Comparison of ENCODE assay signal across 1 cellular context in the genomic region with DNA sequence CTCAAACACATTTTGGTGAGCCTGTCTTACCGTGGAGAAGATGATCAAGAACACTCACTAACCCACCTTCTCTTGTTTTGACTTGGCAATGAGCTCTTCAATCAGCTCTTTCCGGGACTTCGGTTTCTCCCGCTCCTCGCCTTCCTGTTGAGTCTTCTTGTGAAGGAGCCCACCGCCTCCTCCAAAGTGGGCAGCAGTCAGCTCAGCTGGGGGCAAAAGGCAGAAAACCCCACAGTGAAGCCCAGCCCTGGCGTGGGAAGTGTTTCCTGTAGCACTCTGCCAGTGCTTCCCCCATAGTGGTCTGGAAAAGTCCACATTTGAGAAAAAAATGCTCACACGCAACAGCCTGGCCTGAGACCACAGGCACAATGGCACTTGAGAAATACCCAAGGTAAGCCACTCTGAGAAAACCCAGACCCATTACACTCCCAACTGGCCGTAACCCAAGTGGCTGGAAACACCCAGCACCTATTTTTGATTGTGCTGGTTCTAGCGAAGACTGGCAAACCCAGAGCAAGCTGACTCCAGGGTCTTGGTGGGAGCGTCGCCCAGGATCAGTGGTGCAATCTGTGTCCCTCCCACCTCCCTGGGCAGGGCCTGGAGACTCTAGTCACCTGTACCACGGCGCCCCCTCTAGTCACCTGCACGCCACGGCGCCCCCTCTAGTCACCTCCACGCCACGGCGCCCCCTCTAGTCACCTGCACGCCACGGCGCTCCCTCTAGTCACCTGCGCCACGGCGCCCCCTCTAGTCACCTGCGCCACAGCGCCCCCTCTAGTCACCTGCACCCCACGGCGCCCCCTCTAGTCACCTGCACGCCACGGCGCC.
TF ChIP-seq lines count a peak whose summit lies in the region.

No MANE protein-coding gene starts in this region.

TF ChIP-seq in GM12878, 131 proteins besides CTCF, POLR2A, EP300 and RAD21 (continued from another document and continues in another):
- TF ChIP-seq, protein P1, sequence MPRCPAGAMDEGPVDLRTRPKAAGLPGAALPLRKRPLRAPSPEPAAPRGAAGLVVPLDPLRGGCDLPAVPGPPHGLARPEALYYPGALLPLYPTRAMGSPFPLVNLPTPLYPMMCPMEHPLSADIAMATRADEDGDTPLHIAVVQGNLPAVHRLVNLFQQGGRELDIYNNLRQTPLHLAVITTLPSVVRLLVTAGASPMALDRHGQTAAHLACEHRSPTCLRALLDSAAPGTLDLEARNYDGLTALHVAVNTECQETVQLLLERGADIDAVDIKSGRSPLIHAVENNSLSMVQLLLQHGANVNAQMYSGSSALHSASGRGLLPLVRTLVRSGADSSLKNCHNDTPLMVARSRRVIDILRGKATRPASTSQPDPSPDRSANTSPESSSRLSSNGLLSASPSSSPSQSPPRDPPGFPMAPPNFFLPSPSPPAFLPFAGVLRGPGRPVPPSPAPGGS (IDR thresholded peaks at IDR 0.05; ENCODE audit: borderline replicate concordance, insufficient read depth, low read depth, low read length, poor library complexity, severe bottlenecking): peak; percentile 87
- TF ChIP-seq FOS (IDR thresholded peaks at IDR 0.05; ENCODE audit: borderline replicate concordance, extremely low read depth, insufficient read length): no peak
- no peak for TF ChIP-seq ASH2L (IDR thresholded peaks at IDR 0.05; ENCODE audit: borderline replicate concordance, low read depth)
- TF ChIP-seq IKZF1 (conservative IDR thresholded peaks at IDR 0.05): peak; percentile 92
- TF ChIP-seq EGR1 (IDR thresholded peaks at IDR 0.05; ENCODE audit: borderline replicate concordance in 1 of 2, low read depth in 2 of 2, low read length in 2 of 2): peak in 1 of 2 experiments; percentile 60; a peak in 1 of 3 replicates
- TF ChIP-seq KAT2A (conservative IDR thresholded peaks at IDR 0.05; ENCODE audit: control insufficient read depth, low read depth, low read length): no peak
- TF ChIP-seq FOXM1 (IDR thresholded peaks at IDR 0.05; ENCODE audit: low read depth, low read length): peak; percentile 93
- peak; percentile 70 for TF ChIP-seq BCL11A (IDR thresholded peaks at IDR 0.05; ENCODE audit: low read depth, low read length)
- TF ChIP-seq, protein P2, sequence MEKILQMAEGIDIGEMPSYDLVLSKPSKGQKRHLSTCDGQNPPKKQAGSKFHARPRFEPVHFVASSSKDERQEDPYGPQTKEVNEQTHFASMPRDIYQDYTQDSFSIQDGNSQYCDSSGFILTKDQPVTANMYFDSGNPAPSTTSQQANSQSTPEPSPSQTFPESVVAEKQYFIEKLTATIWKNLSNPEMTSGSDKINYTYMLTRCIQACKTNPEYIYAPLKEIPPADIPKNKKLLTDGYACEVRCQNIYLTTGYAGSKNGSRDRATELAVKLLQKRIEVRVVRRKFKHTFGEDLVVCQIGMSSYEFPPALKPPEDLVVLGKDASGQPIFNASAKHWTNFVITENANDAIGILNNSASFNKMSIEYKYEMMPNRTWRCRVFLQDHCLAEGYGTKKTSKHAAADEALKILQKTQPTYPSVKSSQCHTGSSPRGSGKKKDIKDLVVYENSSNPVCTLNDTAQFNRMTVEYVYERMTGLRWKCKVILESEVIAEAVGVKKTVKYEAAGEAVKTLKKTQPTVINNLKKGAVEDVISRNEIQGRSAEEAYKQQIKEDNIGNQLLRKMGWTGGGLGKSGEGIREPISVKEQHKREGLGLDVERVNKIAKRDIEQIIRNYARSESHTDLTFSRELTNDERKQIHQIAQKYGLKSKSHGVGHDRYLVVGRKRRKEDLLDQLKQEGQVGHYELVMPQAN (conservative IDR thresholded peaks at IDR 0.05): peak; percentile 16; the same call in 1 of the 2 replicates
- peak; percentile 96 for TF ChIP-seq RUNX3 (IDR thresholded peaks at IDR 0.05; ENCODE audit: low read length)
- 0 out of 2 replicates have a peak, but pooled peaks have one; percentile 26 for TF ChIP-seq RB1 (IDR thresholded peaks at IDR 0.05; ENCODE audit: borderline replicate concordance)
- TF ChIP-seq SKIL (IDR thresholded peaks at IDR 0.05; ENCODE audit: low read depth, poor library complexity, severe bottlenecking): peak; percentile 54
- peak; percentile 87 for TF ChIP-seq IKZF2 (IDR thresholded peaks at IDR 0.05)
- peak; percentile 88 for TF ChIP-seq NFIC (IDR thresholded peaks at IDR 0.05; ENCODE audit: low read depth, low read length)
- no peak for TF ChIP-seq NFXL1 (IDR thresholded peaks at IDR 0.05; ENCODE audit: borderline replicate concordance)
- TF ChIP-seq CREM (IDR thresholded peaks at IDR 0.05; ENCODE audit: low read depth): peak; percentile 63; the same call in 1 of the 2 replicates
- TF ChIP-seq ZSCAN29 (IDR thresholded peaks at IDR 0.05): no peak
- TF ChIP-seq JUNB (IDR thresholded peaks at IDR 0.05): peak; percentile 95
- peak; percentile 69 for TF ChIP-seq GATAD2B (conservative IDR thresholded peaks at IDR 0.05; ENCODE audit: low read depth)
- TF ChIP-seq PML (IDR thresholded peaks at IDR 0.05; ENCODE audit: low read length): 0 out of 2 replicates have a peak, but pooled peaks have one; percentile 78
- TF ChIP-seq ETV6 (conservative IDR thresholded peaks at IDR 0.05 in 1 of 2, IDR thresholded peaks at IDR 0.05 in 1 of 2; ENCODE audit: borderline replicate concordance in 1 of 2, low read depth in 1 of 2): peak in 1 of 2 experiments; percentile 94; a peak in 2 of 4 replicates
- TF ChIP-seq SPI1 (IDR thresholded peaks at IDR 0.05; ENCODE audit: borderline replicate concordance, insufficient read depth, low read depth, low read length): no peak
- TF ChIP-seq IRF4 (IDR thresholded peaks at IDR 0.05; ENCODE audit: low read depth, low read length): peak; percentile 92
- TF ChIP-seq RCOR1 (conservative IDR thresholded peaks at IDR 0.05; ENCODE audit: low read depth, low read length): no peak
- TF ChIP-seq RELA (IDR thresholded peaks at IDR 0.05; ENCODE audit: borderline replicate concordance, partially characterized antibody): peak; percentile 68
- peak; percentile 55; the same call in 1 of the 2 replicates for TF ChIP-seq CREB1 (IDR thresholded peaks at IDR 0.05; ENCODE audit: low read depth)
- TF ChIP-seq MTA2 (IDR thresholded peaks at IDR 0.05; ENCODE audit: low read depth): peak; percentile 49; the same call in 1 of the 2 replicates
- TF ChIP-seq NBN (IDR thresholded peaks at IDR 0.05): peak; percentile 64; the same call in 1 of the 2 replicates
- TF ChIP-seq SMARCA5 (IDR thresholded peaks at IDR 0.05): peak; percentile 58; the same call in 1 of the 2 replicates
- TF ChIP-seq ATF2 (IDR thresholded peaks at IDR 0.05; ENCODE audit: low read length): peak; percentile 71
- TF ChIP-seq BHLHE40 (IDR thresholded peaks at IDR 0.05; ENCODE audit: borderline replicate concordance in 1 of 2, low read depth in 2 of 2, low read length in 1 of 2): peak in 1 of 2 experiments; percentile 14; a peak in 2 of 4 replicates
- TF ChIP-seq REST (IDR thresholded peaks at IDR 0.05; ENCODE audit: low read depth, low read length): 0 out of 2 replicates have a peak, but pooled peaks have one; percentile 24
- no peak for TF ChIP-seq CBX3 (IDR thresholded peaks at IDR 0.05; ENCODE audit: borderline replicate concordance, low read depth)
- peak; percentile 96 for TF ChIP-seq EED (IDR thresholded peaks at IDR 0.05; ENCODE audit: low read depth)
- TF ChIP-seq POU2F2 (IDR thresholded peaks at IDR 0.05; ENCODE audit: borderline replicate concordance, low read depth, low read length): peak; percentile 49; the same call in 1 of the 3 replicates
- peak; percentile 34; the same call in 1 of the 2 replicates for TF ChIP-seq TCF7 (IDR thresholded peaks at IDR 0.05; ENCODE audit: borderline replicate concordance)
- 0 out of 2 replicates have a peak, but pooled peaks have one; percentile 29 for TF ChIP-seq PAX5 (IDR thresholded peaks at IDR 0.05; ENCODE audit: borderline replicate concordance, low read depth, low read length)
- TF ChIP-seq CBX5 (IDR thresholded peaks at IDR 0.05; ENCODE audit: low read depth): peak; percentile 26; the same call in 1 of the 2 replicates
- peak; percentile 68 for TF ChIP-seq MEF2B (IDR thresholded peaks at IDR 0.05; ENCODE audit: partially characterized antibody, poor library complexity, severe bottlenecking)
- TF ChIP-seq TCF12 (IDR thresholded peaks at IDR 0.05; ENCODE audit: low read depth, low read length): peak; percentile 27; the same call in 1 of the 2 replicates
- no peak for TF ChIP-seq ZBTB33 (IDR thresholded peaks at IDR 0.05)
- TF ChIP-seq MTA3 (IDR thresholded peaks at IDR 0.05; ENCODE audit: borderline replicate concordance, low read length): peak; percentile 80
- 0 out of 2 replicates have a peak, but pooled peaks have one; percentile 19 for TF ChIP-seq GABPA (IDR thresholded peaks at IDR 0.05; ENCODE audit: low read depth)
- no peak for TF ChIP-seq STAT3 (IDR thresholded peaks at IDR 0.05; ENCODE audit: low read depth, low read length)
- no peak for TF ChIP-seq NR2C1 (IDR thresholded peaks at IDR 0.05)
- peak; percentile 54 for TF ChIP-seq ZNF384 (IDR thresholded peaks at IDR 0.05; ENCODE audit: borderline replicate concordance, low read depth, low read length)
